ENCODE assay signal across 8 cellular contexts in genomic region chr2:96265349-96265839, GRCh38. TPM values are rescaled to one million over a fixed set of nuclear protein-coding genes. Genes with fewer than 3 reads are reported as not detected.
DNase-seq lines count a peak whose midpoint lies in the region; ATAC-seq, FAIRE-seq and TF ChIP-seq lines count a peak whose summit lies in the region.

No MANE protein-coding gene starts in this region.

- no peak for TF ChIP-seq POLR2A in GM12891 (IDR thresholded peaks at IDR 0.05; ENCODE audit: low read depth, low read length)

- H3K4me3 ChIP-seq in osteoblast (ENCODE audit: insufficient read depth, low read length) = peak overlapping the region; percentile 98

- peak overlapping the region; percentile 96 for H3K4me2 ChIP-seq in osteoblast (ENCODE audit: insufficient read depth, low read length)

- ATAC-seq in GM21619 (IDR thresholded peaks at IDR 0.05; ENCODE audit: unreplicated experiment) = peak; percentile 17

- peak overlapping the region; percentile 90 for H2AFZ ChIP-seq in osteoblast (ENCODE audit: low read length)

- peaks cover 38% of the 10 kb centered on the region for H3K36me3 ChIP-seq in osteoblast (ENCODE audit: insufficient read depth, low read length)

- H4K20me1 ChIP-seq in osteoblast (ENCODE audit: insufficient read depth, low read length) = peaks cover 44% of the 10 kb centered on the region

- TF ChIP-seq CTCF in D721Med (IDR thresholded peaks at IDR 0.05; ENCODE audit: insufficient read depth, missing control alignments) (no peak), osteoblast (IDR thresholded peaks at IDR 0.05; ENCODE audit: extremely low read depth, low read depth, low read length) (no peak)

- peak overlapping the region; percentile 87 for H3K27ac ChIP-seq in osteoblast (ENCODE audit: low read depth, low read length)

- H3K9me3 ChIP-seq in osteoblast (ENCODE audit: low read depth, low read length) = no peaks in the 10 kb centered on the region

- H3K79me2 ChIP-seq in osteoblast (ENCODE audit: insufficient read depth, low read length) = peaks cover 78% of the 10 kb centered on the region

- peak; percentile 60 for DNase-seq in D721Med (ENCODE audit: insufficient read length, low spot score)
- DNase-seq in M059J (ENCODE audit: low read depth) = peak; percentile 34
- peak; percentile 31 for DNase-seq in activated T-helper 9 cell treated with anti-CD3 and anti-CD28 coated beads, Interleukin-2, amount 50 U/mL, for 16 hours (ENCODE audit: low read depth)
- peak; percentile 63 to 66 for DNase-seq in frontal cortex (ENCODE audit: low spot score in 2 of 2)
- DNase-seq in osteoblast (ENCODE audit: insufficient read length, low spot score, missing footprints) = peak; percentile 88
- DNase-seq in GM12891 (ENCODE audit: insufficient read length, low spot score) = no peak
- no peak for DNase-seq in GOT3 (lab: John Stamatoyannopoulos, UW)

- no peaks in the 10 kb centered on the region for H3K27me3 ChIP-seq in osteoblast (ENCODE audit: insufficient read depth, low read length)

- peaks cover 55% of the 10 kb centered on the region for H3K4me1 ChIP-seq in osteoblast (ENCODE audit: insufficient read depth, low read length)

- FAIRE-seq in D721Med (lab: Jason Lieb, UNC) (no peak), frontal cortex (lab: Jason Lieb, UNC) (no peak), GM12891 (lab: Jason Lieb, UNC) (no peak)

TF ChIP-seq in GM12891, 5 proteins besides CTCF, POLR2A, EP300 and RAD21:
- TF ChIP-seq POLR2AphosphoS5 (IDR thresholded peaks at IDR 0.05; ENCODE audit: low read depth, low read length) (no peak), TAF1 (IDR thresholded peaks at IDR 0.05; ENCODE audit: low read depth, low read length) (no peak), POU2F2 (IDR thresholded peaks at IDR 0.05; ENCODE audit: low read depth, low read length) (no peak), SPI1 (IDR thresholded peaks at IDR 0.05; ENCODE audit: low read depth, low read length) (no peak), PAX5 (IDR thresholded peaks at IDR 0.05; ENCODE audit: insufficient read depth, low read length, severe bottlenecking) (no peak)

RNA-seq across cellular contexts. Expression of gene TMEM127, which starts 0.4 kb away (rescaled TPM):
- total RNA-seq in M059J (2014; rRNA removed; shearing (Covaris generic)) = 33.8 and 45.3 TPM in 2 replicates
- 14.7 TPM for total RNA-seq in frontal cortex
- total RNA-seq in osteoblast = 55.0 and 56.0 TPM in 2 replicates
- 10.9 TPM for polyA plus RNA-seq in GM12891 (2012; ENCODE audit: low read depth, missing spikeins)

RNA-seq across cellular contexts. Expression of gene CIAO1, which starts 0.6 kb away (rescaled TPM):
- total RNA-seq in M059J (2014; rRNA removed; shearing (Covaris generic)) = 89.1 and 115 TPM in 2 replicates
- total RNA-seq in frontal cortex = 74.6 TPM
- total RNA-seq in osteoblast = 111 and 126 TPM in 2 replicates
- 36.4 TPM for polyA plus RNA-seq in GM12891 (2012; ENCODE audit: low read depth, missing spikeins)

RNA-seq across cellular contexts. Expression of gene SNRNP200, which starts 40.0 kb away (rescaled TPM):
- 26.8 and 51.4 TPM in 2 replicates for total RNA-seq in M059J (2014; rRNA removed; shearing (Covaris generic))
- total RNA-seq in frontal cortex (41.6 TPM), osteoblast (42.7 and 44.2 TPM in 2 replicates)
- 92.6 TPM for polyA plus RNA-seq in GM12891 (2012; ENCODE audit: low read depth, missing spikeins)

RNA-seq across cellular contexts. Expression of gene STARD7, which starts 56.8 kb away (rescaled TPM):
- 134 and 160 TPM in 2 replicates for total RNA-seq in M059J (2014; rRNA removed; shearing (Covaris generic))
- total RNA-seq in frontal cortex (174 TPM), osteoblast (139 and 163 TPM in 2 replicates)
- polyA plus RNA-seq in GM12891 (2012; ENCODE audit: low read depth, missing spikeins) = 81.9 TPM

RNA-seq across cellular contexts. Expression of gene ITPRIPL1, which starts 59.7 kb away (rescaled TPM):
- 1.3 and 3.2 TPM in 2 replicates for total RNA-seq in M059J (2014; rRNA removed; shearing (Covaris generic))
- 4.9 TPM for total RNA-seq in frontal cortex
- total RNA-seq in osteoblast = 1.4 and 1.8 TPM in 2 replicates
- 8.2 TPM for polyA plus RNA-seq in GM12891 (2012; ENCODE audit: low read depth, missing spikeins)

Comparison
In these comparisons a context has a peak if more than half of its experiments do, and no peak if none do; other contexts are left out.
1. DNase-seq: peak in D721Med (single experiment), M059J (single experiment), activated T-helper 9 cell treated with anti-CD3 and anti-CD28 coated beads, Interleukin-2, amount 50 U/mL, for 16 hours (single experiment), frontal cortex (2 of 2) and osteoblast (single experiment); none in GM12891 (single experiment) and GOT3 (single experiment).